In the genomic region with DNA sequence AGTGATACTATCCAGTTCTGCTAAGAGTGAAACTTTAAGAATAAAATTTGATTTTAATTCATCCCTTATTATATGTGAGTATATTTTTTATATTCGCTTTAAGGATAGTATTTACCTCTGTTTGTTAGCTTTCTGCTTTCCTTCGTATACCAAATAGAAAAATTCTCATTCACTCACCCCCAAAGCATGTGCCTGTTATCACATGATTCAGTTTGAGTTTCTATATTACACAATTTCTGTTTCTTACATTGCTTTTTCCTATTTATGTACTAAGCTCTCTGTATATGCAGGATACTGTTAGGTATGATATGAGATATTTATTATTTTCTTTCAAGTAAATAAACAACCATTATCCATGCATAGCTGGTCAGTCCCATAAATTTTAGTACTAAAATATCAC, we compare ENCODE assay signal across 10 cellular contexts.
DNase-seq lines count a peak whose midpoint lies in the region; ATAC-seq, FAIRE-seq and TF ChIP-seq lines count a peak whose summit lies in the region.
"Had no signal": no experiment of that assay in that cellular context is flagged by ENCODE, and none has a peak within 500 bp of the region (broad histone marks: within the 10 kb centered on the region; RNA-seq: fewer than 3 reads in every experiment).

No MANE protein-coding gene starts in this region.

- WGBS in sigmoid colon, 2 donors = 69 to 71% methylated on average over 2 of the region's 2 CpGs

- CTCF ChIA-PET in Panc1 (lab: Charles Lee) = interaction anchor here (0.9 kb wide), 1 partner anchor 70 kb away, joined by 4 read pairs; no protein-coding TSS in a partner anchor
- CTCF ChIA-PET in CD4-positive, alpha-beta T cell (lab: Charles Lee) = interaction anchor here (0.9 kb wide), 1 partner anchor 10 kb away, joined by 3 read pairs; no protein-coding TSS in a partner anchor

- no peaks in the 10 kb centered on the region for H3K9me3 ChIP-seq in Panc1 (ENCODE audit: control insufficient read depth, insufficient read depth, low read depth, low read length)
- no peaks in the 10 kb centered on the region for H3K9me3 ChIP-seq in sigmoid colon
- no peaks in the 10 kb centered on the region for H3K9me3 ChIP-seq in CD4-positive, alpha-beta T cell (ENCODE audit: control insufficient read depth, low read length)

- H3K4me1 ChIP-seq in Panc1 (ENCODE audit: control insufficient read depth, insufficient read depth, low read length) = peaks cover 19% of the 10 kb centered on the region
- peaks cover 0 to 23% (median 15%) of the 10 kb centered on the region in 4 donors for H3K4me1 ChIP-seq in sigmoid colon

- TF ChIP-seq EP300 in sigmoid colon (IDR thresholded peaks at IDR 0.05) = no peak

- no peaks in the 10 kb centered on the region; the same call in 1 of the 2 replicates for H3K36me3 ChIP-seq in Panc1 (ENCODE audit: control insufficient read depth, insufficient read depth, low read length)
- H3K36me3 ChIP-seq in sigmoid colon = peaks cover 0 to 12% (median 3%) of the 10 kb centered on the region in 4 donors

- H3K4me1 Mint-ChIP-seq in CD4-positive, alpha-beta T cell (ENCODE audit: low read depth) = no peaks in the 10 kb centered on the region

- DNase-seq in H54 (ENCODE audit: insufficient read length, low spot score) (no peak), Panc1 (ENCODE audit: low read depth, low spot score) (no peak), fibroblast of peridontal ligament (ENCODE audit: extremely low read depth) (peak; percentile 54), sigmoid colon (no peak)
- DNase-seq in activated effector memory CD4-positive, alpha-beta T cell treated with Interleukin-2 at 50 U/mL for 16 hours = no peak
- DNase-seq in CD4-positive, alpha-beta T cell = no peak
- DNase-seq in activated CD8-positive, alpha-beta memory T cell treated with anti-CD3 and anti-CD28 coated beads for 24 hours = no peak
- no peak for DNase-seq in activated CD4-positive, CD25-positive, alpha-beta regulatory T cell (lab: John Stamatoyannopoulos, UW)
- DNase-seq: activated CD4-positive, alpha-beta T cell treated with anti-CD3 and anti-CD28 coated beads, Interleukin-2, amount 50 U/mL, for 48 hours; activated naive CD4-positive, alpha-beta T cell treated with Interleukin-2 at 50 U/mL for 16 hours had no signal

- no peak for TF ChIP-seq POLR2A in H54 (IDR thresholded peaks at IDR 0.05; ENCODE audit: low read depth, low read length)
- TF ChIP-seq POLR2A in sigmoid colon (IDR thresholded peaks at IDR 0.05) = no peak

- no peaks in the 10 kb centered on the region for H3K27me3 Mint-ChIP-seq in CD4-positive, alpha-beta T cell

- no peak overlapping the region for H3K4me3 Mint-ChIP-seq in CD4-positive, alpha-beta T cell

- FAIRE-seq in H54 (lab: Jason Lieb, UNC) = peak; percentile 30

- TF ChIP-seq CTCF in Panc1 (IDR thresholded peaks at IDR 0.05) (no peak), sigmoid colon (IDR thresholded peaks at IDR 0.05) (no peak)
- no peak for TF ChIP-seq CTCF in CD4-positive, alpha-beta T cell (IDR thresholded peaks at IDR 0.05)

- intact Hi-C loops in Panc1 (cut with micrococcal nuclease; ENCODE audit: unreplicated experiment) = no loop called here
- intact Hi-C loops in sigmoid colon (cut with DNase I) = no loop called here
- intact Hi-C loops in CD4-positive, alpha-beta T cell (cut with DNase I, micrococcal nuclease) = no loop called here

- peaks cover 2% of the 10 kb centered on the region for H3K9me3 Mint-ChIP-seq in CD4-positive, alpha-beta T cell

- H3K27me3 ChIP-seq in Panc1 (ENCODE audit: control insufficient read depth, insufficient read depth, low read length) (no peaks in the 10 kb centered on the region), sigmoid colon (no peaks in the 10 kb centered on the region)
- no peaks in the 10 kb centered on the region for H3K27me3 ChIP-seq in CD4-positive, alpha-beta T cell (ENCODE audit: control insufficient read depth, insufficient read depth, low read length)

- peak overlapping the region; percentile 89 for H3K27ac ChIP-seq in Panc1 (ENCODE audit: low read length)
- H3K27ac ChIP-seq in sigmoid colon = peak overlapping the region; percentile 23 to 73 (median 54)
- no peak overlapping the region for H3K27ac ChIP-seq in CD4-positive, alpha-beta T cell (ENCODE audit: low read depth, low read length)

- H3K36me3 Mint-ChIP-seq in CD4-positive, alpha-beta T cell (ENCODE audit: low read depth) = peaks cover 30% of the 10 kb centered on the region

- no peak overlapping the region for H3K4me3 ChIP-seq in Panc1 (ENCODE audit: low read depth in 2 of 2, low read length in 2 of 2)
- H3K4me3 ChIP-seq in sigmoid colon = no peak overlapping the region

- POLR2A ChIA-PET in Panc1 (lab: Charles Lee) = no interaction called here
- POLR2A ChIA-PET in CD4-positive, alpha-beta T cell (lab: Charles Lee) = no interaction called here

- no peak for ATAC-seq in Panc1
- ATAC-seq in CD4-positive, alpha-beta T cell (ENCODE audit: poor library complexity) = no peak

- H3K27ac Mint-ChIP-seq in CD4-positive, alpha-beta T cell = no peak overlapping the region

- in situ Hi-C loops in Panc1 (cut with HindIII; ENCODE audit: low pct_unique_long_range_greater_than_20kb, low sequenced_read_pairs) = no loop called here

- BruUV-seq in Panc1 (replicated peaks; lab: Mats Ljungman, UMichigan) = no TSS peak
